Comparison of ENCODE assay signal across 8 cellular contexts in genomic region chr16:3045758-3046505, GRCh38. TPM values are rescaled to one million over a fixed set of nuclear protein-coding genes. Genes with fewer than 3 reads are reported as not detected.
A peak's percentile ranks its signal among the peaks of the same experiment; 100 is the strongest.
DNase-seq lines count a peak whose midpoint lies in the region; ATAC-seq and TF ChIP-seq lines count a peak whose summit lies in the region.

No MANE protein-coding gene starts in this region.

- peak; percentile 80 for DNase-seq in CD1c-positive myeloid dendritic cell (ENCODE audit: extremely low spot score)
- DNase-seq in IMR-90 = no peak
- no peak for DNase-seq in astrocyte of the spinal cord (ENCODE audit: low read depth, low spot score)
- no peak for DNase-seq in kidney epithelial cell (ENCODE audit: low read depth)
- DNase-seq in tibial nerve (ENCODE audit: low spot score in 2 of 2) = no peak
- no peak for DNase-seq in stimulated activated CD4-positive, alpha-beta T cell treated with anti-CD3 and anti-CD28 coated beads, Interleukin-4, amount 100 ng/mL, for 24 hours
- no peak for DNase-seq in NCI-H2107 treated with DMSO at 0.1 percent for 48 hours (lab: John Stamatoyannopoulos, UW; ENCODE audit: unreplicated experiment)

- H2AK9ac ChIP-seq in IMR-90 (replicated peaks; ENCODE audit: low read depth, low read length, poor library complexity) = peak overlapping the region; percentile 55

- no peak overlapping the region for H2BK20ac ChIP-seq in IMR-90 (ENCODE audit: low read depth, low read length)

- H4K5ac ChIP-seq in IMR-90 (ENCODE audit: low read depth, low read length) = no peak overlapping the region

- BruUV-seq in IMR-90 (replicated peaks; lab: Mats Ljungman, UMichigan) = no TSS peak

- H3K14ac ChIP-seq in IMR-90 (replicated peaks; ENCODE audit: low read depth, low read length) = no peak overlapping the region

- H4K91ac ChIP-seq in IMR-90 (ENCODE audit: insufficient read depth, low read depth, low read length) = no peak overlapping the region

- TF ChIP-seq EP300 in tibial nerve (IDR thresholded peaks at IDR 0.05) = no peak

- H3K9me3 ChIP-seq in IMR-90 (ENCODE audit: control insufficient read depth, insufficient read depth, low read length) (no peaks in the 10 kb centered on the region; the same call in 1 of the 2 replicates), tibial nerve (no peaks in the 10 kb centered on the region)

- H4K20me1 ChIP-seq in IMR-90 (ENCODE audit: insufficient read depth, low read length) = no peaks in the 10 kb centered on the region

- no peak overlapping the region for H3K23ac ChIP-seq in IMR-90 (ENCODE audit: low read depth, low read length)

- H3K9me1 ChIP-seq in IMR-90 (ENCODE audit: insufficient read depth, low read length) = no peaks in the 10 kb centered on the region

- in situ Hi-C loops in IMR-90 (cut with MboI; ENCODE audit: low sequenced_read_pairs) (no loop called here), astrocyte of the spinal cord (cut with HindIII; ENCODE audit: low sequenced_read_pairs) (no loop called here)

- H3K9ac ChIP-seq in IMR-90 (ENCODE audit: low read depth, low read length) = no peak overlapping the region

- no peaks in the 10 kb centered on the region; the same call in 1 of the 2 replicates for H3K4me1 ChIP-seq in IMR-90 (ENCODE audit: control insufficient read depth, insufficient read depth, low read length)
- peaks cover 0 to 22% (median 15%) of the 10 kb centered on the region in 4 donors for H3K4me1 ChIP-seq in tibial nerve

- no peak overlapping the region for H2BK15ac ChIP-seq in IMR-90 (ENCODE audit: low read depth, low read length)

- intact Hi-C loops in IMR-90 (cut with micrococcal nuclease) = no loop called here

- H3K36me3 ChIP-seq in IMR-90 (ENCODE audit: control insufficient read depth, insufficient read depth, low read length) (no peaks in the 10 kb centered on the region), kidney epithelial cell (ENCODE audit: control insufficient read depth, insufficient read depth, low read length) (no peaks in the 10 kb centered on the region), tibial nerve (no peaks in the 10 kb centered on the region)

- ATAC-seq in IMR-90 (ENCODE audit: low read depth) (peak; percentile 54), HG02763 (IDR thresholded peaks at IDR 0.05; ENCODE audit: unreplicated experiment) (no peak)

- TF ChIP-seq POLR2A in IMR-90 (IDR thresholded peaks at IDR 0.05; ENCODE audit: low read depth, low read length) (no peak), tibial nerve (IDR thresholded peaks at IDR 0.05) (no peak)

- H3K4me3 ChIP-seq in IMR-90 (ENCODE audit: insufficient read depth, low read depth, low read length) = peak overlapping the region; percentile 46
- H3K4me3 ChIP-seq in astrocyte of the spinal cord (ENCODE audit: low read depth, low read length) = peak overlapping the region; percentile 31
- peak overlapping the region; percentile 37 for H3K4me3 ChIP-seq in kidney epithelial cell (ENCODE audit: low read depth, low read length)
- H3K4me3 ChIP-seq in tibial nerve = peak overlapping the region; percentile 14 to 46 (median 36)

- H3K27ac ChIP-seq in IMR-90 (ENCODE audit: insufficient read depth, low read length) = no peak overlapping the region
- H3K27ac ChIP-seq in tibial nerve = no peak overlapping the region

- dilution Hi-C loops in IMR-90 (cut with HindIII; ENCODE audit: low sequenced_read_pairs, unreplicated experiment) = no loop called here

- H3K79me1 ChIP-seq in IMR-90 (ENCODE audit: low read depth in 1 of 2, low read length in 2 of 2) = no peaks in the 10 kb centered on the region

- no peak overlapping the region for H2AK5ac ChIP-seq in IMR-90 (ENCODE audit: low read depth, low read length)

- H3K18ac ChIP-seq in IMR-90 (ENCODE audit: low read depth, low read length) = no peak overlapping the region

- no peak overlapping the region for H3K56ac ChIP-seq in IMR-90 (ENCODE audit: extremely low read depth, insufficient read depth, low read length)

- CTCF ChIA-PET in IMR-90 (lab: Yijun Ruan, JAX) = interaction anchor here (0.6 to 1.5 kb wide), 4 partner anchors 13 to 18 kb away, joined by 3 to 8 read pairs (median 5); no protein-coding TSS in a partner anchor

- TF ChIP-seq RAD21 in IMR-90 (IDR thresholded peaks at IDR 0.05; ENCODE audit: low read length) = no peak

- H3K4ac ChIP-seq in IMR-90 (ENCODE audit: low read depth, low read length) = no peak overlapping the region

- 2% methylated on average over 33 of the region's 65 CpGs; no CpG with 5 or more reads in 1 of the 2 experiments for WGBS in IMR-90 (ENCODE audit: extremely low coverage in 2 of 2, insufficient read length in 1 of 2), 2 experiments
- 1% methylated on average over 33 to 50 of the region's 65 CpGs for WGBS in tibial nerve, 2 donors

- no peak overlapping the region for H2BK5ac ChIP-seq in IMR-90 (ENCODE audit: low read depth, low read length, poor library complexity, severe bottlenecking)

- no peak overlapping the region for H4K8ac ChIP-seq in IMR-90 (ENCODE audit: low read depth in 2 of 2, low read length in 2 of 2)

- peak overlapping the region; percentile 92 for H3K4me2 ChIP-seq in IMR-90 (ENCODE audit: low read depth, low read length)

- H3K27me3 ChIP-seq in IMR-90 (ENCODE audit: control insufficient read depth, insufficient read depth, low read length) (peaks cover 69% of the 10 kb centered on the region), kidney epithelial cell (ENCODE audit: control insufficient read depth, insufficient read depth, low read length) (peaks cover 49% of the 10 kb centered on the region), tibial nerve (peaks cover 0 to 85% of the 10 kb centered on the region in 2 donors)

- TF ChIP-seq CTCF in IMR-90 (conservative IDR thresholded peaks at IDR 0.05; ENCODE audit: low read depth, low read length) (no peak), astrocyte of the spinal cord (IDR thresholded peaks at IDR 0.05; ENCODE audit: low read depth, low read length) (no peak), kidney epithelial cell (IDR thresholded peaks at IDR 0.05; ENCODE audit: insufficient read depth, low read length, poor library complexity, severe bottlenecking) (no peak), tibial nerve (IDR thresholded peaks at IDR 0.05) (no peak)

- H2AFZ ChIP-seq in IMR-90 (replicated peaks; ENCODE audit: low read length, poor library complexity) = peak overlapping the region; percentile 88

- POLR2A ChIA-PET in IMR-90 (lab: Charles Lee; ENCODE audit: unreplicated experiment) = interaction anchor here (0.7 kb wide), 1 partner anchor 94 kb away, joined by 3 read pairs; no protein-coding TSS in a partner anchor

- no peak overlapping the region for H2BK120ac ChIP-seq in IMR-90 (ENCODE audit: low read depth, low read length)

TF ChIP-seq in IMR-90, 13 proteins besides CTCF, POLR2A, EP300 and RAD21 (continues in another document):
- TF ChIP-seq CEBPB (IDR thresholded peaks at IDR 0.05; ENCODE audit: low read depth, low read length) = no peak
- TF ChIP-seq NFE2L2 (IDR thresholded peaks at IDR 0.05; ENCODE audit: low read depth, low read length) = no peak
- TF ChIP-seq MAZ (IDR thresholded peaks at IDR 0.05; ENCODE audit: borderline replicate concordance, low read depth, low read length) = no peak
- TF ChIP-seq, protein P1, sequence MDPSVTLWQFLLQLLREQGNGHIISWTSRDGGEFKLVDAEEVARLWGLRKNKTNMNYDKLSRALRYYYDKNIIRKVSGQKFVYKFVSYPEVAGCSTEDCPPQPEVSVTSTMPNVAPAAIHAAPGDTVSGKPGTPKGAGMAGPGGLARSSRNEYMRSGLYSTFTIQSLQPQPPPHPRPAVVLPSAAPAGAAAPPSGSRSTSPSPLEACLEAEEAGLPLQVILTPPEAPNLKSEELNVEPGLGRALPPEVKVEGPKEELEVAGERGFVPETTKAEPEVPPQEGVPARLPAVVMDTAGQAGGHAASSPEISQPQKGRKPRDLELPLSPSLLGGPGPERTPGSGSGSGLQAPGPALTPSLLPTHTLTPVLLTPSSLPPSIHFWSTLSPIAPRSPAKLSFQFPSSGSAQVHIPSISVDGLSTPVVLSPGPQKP (IDR thresholded peaks at IDR 0.05; ENCODE audit: borderline replicate concordance, low read depth, low read length) = no peak
- no peak for TF ChIP-seq FOS (IDR thresholded peaks at IDR 0.05; ENCODE audit: low read depth, low read length)

RNA-seq across cellular contexts. Expression of gene MMP25, which starts 0.4 kb away (rescaled TPM):
- not detected in 2 replicates for total RNA-seq in IMR-90 (2012; rRNA removed)
- 0.07 TPM in 2 replicates for polyA plus RNA-seq in IMR-90 (2012; rRNA removed)
- 0.03 and 0.07 TPM in 2 replicates for polyA plus RNA-seq in IMR-90 (2012; cell fraction: cytosol; rRNA removed)
- 0.50 and 0.57 TPM in 2 replicates for polyA plus RNA-seq in IMR-90 (2012; cell fraction: nucleus; rRNA removed; ENCODE audit: low replicate concordance)
- total RNA-seq in kidney epithelial cell = 0.17 TPM in 1 of 2 replicates, not detected in the other
- under 1 TPM in 2 of 4 donors, not detected in 2; under 0.01 to 0.42 TPM for total RNA-seq in tibial nerve

RNA-seq across cellular contexts. Expression of gene BICDL2, which starts 9.2 kb away (rescaled TPM):
- total RNA-seq in IMR-90 (2012; rRNA removed) (under 0.01 and 0.18 TPM in 2 replicates), kidney epithelial cell (6.9 and 9.2 TPM in 2 replicates), tibial nerve (not detected)
- 0.17 and 0.19 TPM in 2 replicates for polyA plus RNA-seq in IMR-90 (2012; rRNA removed)
- 0.15 and 0.25 TPM in 2 replicates for polyA plus RNA-seq in IMR-90 (2012; cell fraction: cytosol; rRNA removed)
- polyA plus RNA-seq in IMR-90 (2012; cell fraction: nucleus; rRNA removed; ENCODE audit: low replicate concordance) = 0.05 and 0.20 TPM in 2 replicates

RNA-seq across cellular contexts. Expression of gene IL32, which starts 19.5 kb away (rescaled TPM):
- total RNA-seq in IMR-90 (2012; rRNA removed) (21.7 and 25.6 TPM in 2 replicates), kidney epithelial cell (621 and 682 TPM in 2 replicates), tibial nerve (10 to 100 TPM in 3 of 4 donors, 1 to 10 TPM in 1; 4.2 to 32.9 (median 21.7) TPM)
- polyA plus RNA-seq in IMR-90 (2012; rRNA removed) = 95.7 and 99.9 TPM in 2 replicates
- 129 and 155 TPM in 2 replicates for polyA plus RNA-seq in IMR-90 (2012; cell fraction: cytosol; rRNA removed)
- polyA plus RNA-seq in IMR-90 (2012; cell fraction: nucleus; rRNA removed; ENCODE audit: low replicate concordance) = 61.6 and 113 TPM in 2 replicates

RNA-seq across cellular contexts. Expression of gene THOC6, which starts 22.1 kb away (rescaled TPM):
- total RNA-seq in IMR-90 (2012; rRNA removed) = 16.1 and 16.8 TPM in 2 replicates
- 23.1 and 26.0 TPM in 2 replicates for polyA plus RNA-seq in IMR-90 (2012; rRNA removed)
- 19.7 and 25.7 TPM in 2 replicates for polyA plus RNA-seq in IMR-90 (2012; cell fraction: cytosol; rRNA removed)
- polyA plus RNA-seq in IMR-90 (2012; cell fraction: nucleus; rRNA removed; ENCODE audit: low replicate concordance) = 128 and 164 TPM in 2 replicates
- total RNA-seq in kidney epithelial cell = 12.2 and 17.0 TPM in 2 replicates
- 10 to 100 TPM; 12.2 to 28.5 (median 18.0) TPM for total RNA-seq in tibial nerve

RNA-seq across cellular contexts. Expression of gene HCFC1R1, which starts 22.2 kb away (rescaled TPM):
- total RNA-seq in IMR-90 (2012; rRNA removed) (7.2 and 9.7 TPM in 2 replicates), kidney epithelial cell (10.2 and 18.4 TPM in 2 replicates), tibial nerve (10 to 100 TPM; 17.7 to 46.9 (median 38.5) TPM)
- polyA plus RNA-seq in IMR-90 (2012; rRNA removed) = 57.9 and 121 TPM in 2 replicates
- polyA plus RNA-seq in IMR-90 (2012; cell fraction: cytosol; rRNA removed) = 41.2 and 72.4 TPM in 2 replicates
- 15.4 and 31.6 TPM in 2 replicates for polyA plus RNA-seq in IMR-90 (2012; cell fraction: nucleus; rRNA removed; ENCODE audit: low replicate concordance)

Comparison
In these comparisons a context has a peak if more than half of its experiments do, and no peak if none do; other contexts are left out.
1. RNA of gene IL32, which starts 19.5 kb away (total RNA-seq): 621 to 682 TPM in kidney epithelial cell; 4.2 to 32.9 TPM in tibial nerve and 21.7 to 25.6 TPM in IMR-90; every median in the first group is over 10 times any median in the second.
2. Peak in every context shown above with its lines, with median percentiles within 50 percentile points of each other: H3K4me3 ChIP-seq.